Comparison of ENCODE assay signal across 22 cellular contexts in the genomic region with DNA sequence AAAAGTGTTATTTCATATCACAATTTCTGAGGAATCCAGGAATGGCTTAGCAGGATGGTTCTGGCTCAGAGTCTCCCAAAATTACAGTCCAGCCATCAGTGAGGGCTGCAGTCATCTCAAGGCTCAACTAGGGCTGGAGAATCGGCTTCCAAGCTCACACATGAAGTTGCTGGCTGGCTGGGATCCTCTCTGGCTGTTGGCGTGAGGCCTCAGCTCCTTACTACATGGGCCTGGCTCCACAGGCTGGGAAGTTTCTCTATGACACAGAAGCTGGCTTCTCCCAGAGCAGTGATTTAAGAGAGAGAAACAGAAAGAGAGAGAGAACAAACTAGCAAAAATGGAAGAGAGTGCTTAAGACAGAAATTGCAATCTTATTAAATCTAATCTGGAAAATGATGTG. TPM values are rescaled to one million over a fixed set of nuclear protein-coding genes. Genes with fewer than 3 reads are reported as not detected.
DNase-seq lines count a peak whose midpoint lies in the region; ATAC-seq, FAIRE-seq and TF ChIP-seq lines count a peak whose summit lies in the region.
"Had no signal": no experiment of that assay in that cellular context is flagged by ENCODE, and none has a peak within 500 bp of the region (broad histone marks: within the 10 kb centered on the region; RNA-seq: fewer than 3 reads in every experiment).

No MANE protein-coding gene starts in this region.

- H3K36me3 ChIP-seq in body of pancreas (replicated peaks in 1 of 2; ENCODE audit: insufficient read depth in 1 of 2, low read depth in 2 of 2) (no peaks in the 10 kb centered on the region), mucosa of descending colon (ENCODE audit: low read depth) (no peaks in the 10 kb centered on the region), tibial artery (no peaks in the 10 kb centered on the region)
- H3K36me3 ChIP-seq: Peyer's patch had no signal

- H3K9me3 Mint-ChIP-seq in activated naive CD8-positive, alpha-beta T cell treated with anti-CD3 and anti-CD28 coated beads, Interleukin-2, amount 50 U/mL, for 24 hours: no peaks in the 10 kb centered on the region
- H3K9me3 Mint-ChIP-seq: HFFc6 had no signal

- 75 to 80% methylated on average over 2 of the region's 2 CpGs for WGBS in body of pancreas, 2 donors

- peak in 3 of 4 donors; percentile 20 to 43 (median 25) for DNase-seq in body of pancreas
- DNase-seq in left cardiac atrium: peak; percentile 65
- DNase-seq in mucosa of descending colon: peak; percentile 25 to 47 (median 28)
- DNase-seq in tibial artery: peak; percentile 65 to 70
- no peak for DNase-seq in NCI-H524 (lab: John Stamatoyannopoulos, UW)
- no peak for DNase-seq in activated naive CD8-positive, alpha-beta T cell treated with anti-CD3 and anti-CD28 coated beads, Interleukin-2, amount 50 U/mL, for 24 hours
- no peak for DNase-seq in GM12891 (ENCODE audit: insufficient read length, low spot score)
- DNase-seq: COR-L47, GF-D8, HFFc6, MV-4-11, NCI-H1436, NCI-H2029, NCI-H2171 treated with DMSO at 0.1 percent for 48 hours, NCI-H446 treated with DMSO at 0.1 percent for 48 hours, Peyer's patch, SHP77 had no signal

- TF ChIP-seq POLR2A in body of pancreas (IDR thresholded peaks at IDR 0.05) (no peak), GM12891 (IDR thresholded peaks at IDR 0.05; ENCODE audit: low read depth, low read length) (no peak)

- peaks cover 15% of the 10 kb centered on the region for H3K4me1 Mint-ChIP-seq in activated naive CD8-positive, alpha-beta T cell treated with anti-CD3 and anti-CD28 coated beads, Interleukin-2, amount 50 U/mL, for 24 hours

- no peak for TF ChIP-seq CTCF in body of pancreas (IDR thresholded peaks at IDR 0.05)
- no peak for TF ChIP-seq CTCF in mucosa of descending colon (IDR thresholded peaks at IDR 0.05)
- no peak for TF ChIP-seq CTCF in tibial artery (IDR thresholded peaks at IDR 0.05)

- H3K27ac ChIP-seq in body of pancreas: no peak overlapping the region
- H3K27ac ChIP-seq in tibial artery: no peak overlapping the region
- H3K27ac ChIP-seq: Peyer's patch had no signal

- H3K4me3 Mint-ChIP-seq in activated naive CD8-positive, alpha-beta T cell treated with anti-CD3 and anti-CD28 coated beads, Interleukin-2, amount 50 U/mL, for 24 hours: no peak overlapping the region
- H3K4me3 Mint-ChIP-seq: HFFc6 had no signal

- intact Hi-C loops in body of pancreas (cut with DNase I): no loop called here
- intact Hi-C loops in left cardiac atrium (cut with DNase I): no loop called here
- intact Hi-C loops in mucosa of descending colon (cut with DNase I, micrococcal nuclease): no loop called here
- intact Hi-C loops in tibial artery (cut with DNase I; ENCODE audit: low total_unique reads): no loop called here

- H3K4me1 ChIP-seq in body of pancreas (no peaks in the 10 kb centered on the region), mucosa of descending colon (ENCODE audit: low read depth) (no peaks in the 10 kb centered on the region), tibial artery (no peaks in the 10 kb centered on the region)
- H3K4me1 ChIP-seq: Peyer's patch had no signal

- H3K27me3 ChIP-seq in body of pancreas: no peaks in the 10 kb centered on the region
- H3K27me3 ChIP-seq in tibial artery: no peaks in the 10 kb centered on the region
- H3K27me3 ChIP-seq: Peyer's patch had no signal

- no peak for FAIRE-seq in GM12891 (lab: Jason Lieb, UNC)
- FAIRE-seq: GM12892, K562 had no signal

- no peaks in the 10 kb centered on the region for H3K36me3 Mint-ChIP-seq in activated naive CD8-positive, alpha-beta T cell treated with anti-CD3 and anti-CD28 coated beads, Interleukin-2, amount 50 U/mL, for 24 hours (ENCODE audit: low read depth)

- H3K9me3 ChIP-seq in body of pancreas (no peaks in the 10 kb centered on the region), mucosa of descending colon (no peaks in the 10 kb centered on the region), tibial artery (no peaks in the 10 kb centered on the region)
- H3K9me3 ChIP-seq: Peyer's patch had no signal

- no peak for ATAC-seq in body of pancreas
- peak; percentile 73 to 79 for ATAC-seq in left cardiac atrium
- no peak for ATAC-seq in mucosa of descending colon
- no peak for ATAC-seq in HG03045 (IDR thresholded peaks at IDR 0.05; ENCODE audit: unreplicated experiment)
- ATAC-seq in activated naive CD8-positive, alpha-beta T cell treated with anti-CD3 and anti-CD28 coated beads, Interleukin-2, amount 50 U/mL, for 24 hours: no peak
- ATAC-seq: K562 had no signal

- peaks cover 13% of the 10 kb centered on the region for H3K27me3 Mint-ChIP-seq in activated naive CD8-positive, alpha-beta T cell treated with anti-CD3 and anti-CD28 coated beads, Interleukin-2, amount 50 U/mL, for 24 hours

- no peak overlapping the region for H3K4me3 ChIP-seq in body of pancreas
- no peak overlapping the region for H3K4me3 ChIP-seq in mucosa of descending colon
- no peak overlapping the region for H3K4me3 ChIP-seq in tibial artery
- H3K4me3 ChIP-seq: K562, Peyer's patch had no signal

- no peak overlapping the region for H3K27ac Mint-ChIP-seq in activated naive CD8-positive, alpha-beta T cell treated with anti-CD3 and anti-CD28 coated beads, Interleukin-2, amount 50 U/mL, for 24 hours
- H3K27ac Mint-ChIP-seq: HFFc6 had no signal

TF ChIP-seq in GM12891, 5 proteins besides CTCF, POLR2A, EP300 and RAD21:
- TF ChIP-seq SPI1 (IDR thresholded peaks at IDR 0.05; ENCODE audit: low read depth, low read length) (no peak), PAX5 (IDR thresholded peaks at IDR 0.05; ENCODE audit: insufficient read depth, low read length, severe bottlenecking) (no peak), TAF1 (IDR thresholded peaks at IDR 0.05; ENCODE audit: low read depth, low read length) (no peak), POLR2AphosphoS5 (IDR thresholded peaks at IDR 0.05; ENCODE audit: low read depth, low read length) (no peak), POU2F2 (IDR thresholded peaks at IDR 0.05; ENCODE audit: low read depth, low read length) (no peak)

RNA-seq across cellular contexts. Expression of a gene that starts 38.8 kb away (rescaled TPM):
- total RNA-seq in body of pancreas (not detected), left cardiac atrium (under 1 TPM; 0.05 to 0.18 TPM), mucosa of descending colon (not detected)
- 0.09 TPM for polyA plus RNA-seq in GM12891 (2012; ENCODE audit: low read depth, missing spikeins)
- total RNA-seq: Daoy, H4, HFFc6, K562, Peyer's patch had no signal
- polyA plus RNA-seq: K562 had no signal

Comparison
In these comparisons a context has a peak if more than half of its experiments do, and no peak if none do; other contexts are left out.
1. ATAC-seq: peak in left cardiac atrium (2 of 2); none in body of pancreas (single experiment), mucosa of descending colon (single experiment), HG03045 (single experiment) and activated naive CD8-positive, alpha-beta T cell treated with anti-CD3 and anti-CD28 coated beads, Interleukin-2, amount 50 U/mL, for 24 hours (single experiment).
2. DNase-seq: peak in body of pancreas (3 of 4), left cardiac atrium (single experiment), mucosa of descending colon (3 of 3) and tibial artery (2 of 2); none in NCI-H524 (0 of 2), activated naive CD8-positive, alpha-beta T cell treated with anti-CD3 and anti-CD28 coated beads, Interleukin-2, amount 50 U/mL, for 24 hours (single experiment) and GM12891 (single experiment).